In genomic region chr12:104470521-104470920, GRCh38 we compare ENCODE assay signal across 22 cellular contexts. TPM values are rescaled to one million over a fixed set of nuclear protein-coding genes. Genes with fewer than 3 reads are reported as not detected.
DNase-seq lines count a peak whose midpoint lies in the region; ATAC-seq and TF ChIP-seq lines count a peak whose summit lies in the region.
"Had no signal": no experiment of that assay in that cellular context is flagged by ENCODE, and none has a peak within 500 bp of the region (broad histone marks: within the 10 kb centered on the region; RNA-seq: fewer than 3 reads in every experiment).

No MANE protein-coding gene starts in this region.

- intact Hi-C loops in activated CD4-positive, alpha-beta memory T cell treated with anti-CD3 and anti-CD28 coated beads for 36 hours (cut with micrococcal nuclease): no loop called here
- intact Hi-C loops in CD8-positive, alpha-beta T cell (cut with DNase I, micrococcal nuclease): no loop called here
- intact Hi-C loops in natural killer cell (cut with micrococcal nuclease) (no loop called here), mucosa of descending colon (cut with DNase I, micrococcal nuclease) (no loop called here)

- no peaks in the 10 kb centered on the region for H3K27me3 Mint-ChIP-seq in activated CD4-positive, alpha-beta memory T cell treated with anti-CD3 and anti-CD28 coated beads, Interleukin-2, amount 10 ng/mL, durations not matched to agents 7 days and 5 days
- H3K27me3 Mint-ChIP-seq in activated CD4-positive, alpha-beta memory T cell treated with anti-CD3 and anti-CD28 coated beads for 36 hours: no peaks in the 10 kb centered on the region
- H3K27me3 Mint-ChIP-seq in CD8-positive, alpha-beta T cell (ENCODE audit: low read depth): no peaks in the 10 kb centered on the region
- H3K27me3 Mint-ChIP-seq in T-cell (no peaks in the 10 kb centered on the region), natural killer cell (ENCODE audit: low read depth in 2 of 2) (no peaks in the 10 kb centered on the region)

- TF ChIP-seq CTCF in CD8-positive, alpha-beta T cell (IDR thresholded peaks at IDR 0.05): no peak
- TF ChIP-seq CTCF in natural killer cell (IDR thresholded peaks at IDR 0.05): no peak
- TF ChIP-seq CTCF in mucosa of descending colon (IDR thresholded peaks at IDR 0.05): no peak

- no peaks in the 10 kb centered on the region for H3K9me3 ChIP-seq in CD8-positive, alpha-beta T cell (ENCODE audit: low read length)
- H3K9me3 ChIP-seq in mucosa of descending colon: no peaks in the 10 kb centered on the region

- POLR2A ChIA-PET in activated CD4-positive, alpha-beta memory T cell treated with anti-CD3 and anti-CD28 coated beads, Interleukin-2, amount 10 ng/mL, durations not matched to agents 7 days and 5 days (lab: Charles Lee): interaction anchor here (1.1 to 7.5 kb wide), 2 partner anchors 11 to 31 kb away, joined by 3 to 106 read pairs; partner anchors contain the start of gene CHST11
- POLR2A ChIA-PET in activated CD4-positive, alpha-beta memory T cell treated with anti-CD3 and anti-CD28 coated beads for 36 hours (lab: Charles Lee): no interaction called here
- POLR2A ChIA-PET in CD8-positive, alpha-beta T cell (lab: Charles Lee): no interaction called here
- POLR2A ChIA-PET in T-cell (lab: Charles Lee): no interaction called here

- peaks cover 17% of the 10 kb centered on the region for H3K9me3 Mint-ChIP-seq in activated CD4-positive, alpha-beta memory T cell treated with anti-CD3 and anti-CD28 coated beads, Interleukin-2, amount 10 ng/mL, durations not matched to agents 7 days and 5 days
- H3K9me3 Mint-ChIP-seq in activated CD4-positive, alpha-beta memory T cell treated with anti-CD3 and anti-CD28 coated beads for 36 hours: peaks cover 15% of the 10 kb centered on the region
- H3K9me3 Mint-ChIP-seq in CD8-positive, alpha-beta T cell: no peaks in the 10 kb centered on the region
- H3K9me3 Mint-ChIP-seq in T-cell (peaks cover 0 to 6% (median 0%) of the 10 kb centered on the region in 3 donors), natural killer cell (no peaks in the 10 kb centered on the region)

- no peak overlapping the region for H3K4me3 ChIP-seq in CD8-positive, alpha-beta T cell (ENCODE audit: low read depth, low read length)
- no peak overlapping the region for H3K4me3 ChIP-seq in mucosa of descending colon

- no peak overlapping the region for H3K4me3 Mint-ChIP-seq in activated CD4-positive, alpha-beta memory T cell treated with anti-CD3 and anti-CD28 coated beads, Interleukin-2, amount 10 ng/mL, durations not matched to agents 7 days and 5 days
- H3K4me3 Mint-ChIP-seq in activated CD4-positive, alpha-beta memory T cell treated with anti-CD3 and anti-CD28 coated beads for 36 hours: no peak overlapping the region
- no peak overlapping the region for H3K4me3 Mint-ChIP-seq in CD8-positive, alpha-beta T cell
- H3K4me3 Mint-ChIP-seq in T-cell (no peak overlapping the region), natural killer cell (no peak overlapping the region)

- H3K27ac ChIP-seq in CD8-positive, alpha-beta T cell (ENCODE audit: low read depth, low read length): no peak overlapping the region
- H3K27ac ChIP-seq: 22Rv1 had no signal

- CTCF ChIA-PET in activated CD4-positive, alpha-beta memory T cell treated with anti-CD3 and anti-CD28 coated beads, Interleukin-2, amount 10 ng/mL, durations not matched to agents 7 days and 5 days (lab: Charles Lee): interaction anchor here (5.1 kb wide), 1 partner anchor 12 kb away, joined by 29 read pairs; the partner anchor contains the start of gene CHST11
- CTCF ChIA-PET in activated CD4-positive, alpha-beta memory T cell treated with anti-CD3 and anti-CD28 coated beads for 36 hours (lab: Charles Lee): interaction anchor here (1.3 kb wide), 1 partner anchor 19 kb away, joined by 3 read pairs; no protein-coding TSS in a partner anchor
- CTCF ChIA-PET in CD8-positive, alpha-beta T cell (lab: Charles Lee): no interaction called here
- CTCF ChIA-PET in T-cell (lab: Charles Lee): interaction anchor here in 1 of 2 donors (1.7 kb wide), 1 partner anchor 11 kb away, joined by 4 read pairs; no protein-coding TSS in a partner anchor

- H3K4me1 Mint-ChIP-seq in activated CD4-positive, alpha-beta memory T cell treated with anti-CD3 and anti-CD28 coated beads, Interleukin-2, amount 10 ng/mL, durations not matched to agents 7 days and 5 days: peaks cover 91% of the 10 kb centered on the region
- H3K4me1 Mint-ChIP-seq in activated CD4-positive, alpha-beta memory T cell treated with anti-CD3 and anti-CD28 coated beads for 36 hours (ENCODE audit: low read depth): peaks cover 83% of the 10 kb centered on the region
- peaks cover 95% of the 10 kb centered on the region for H3K4me1 Mint-ChIP-seq in CD8-positive, alpha-beta T cell (ENCODE audit: low read depth)
- H3K4me1 Mint-ChIP-seq in T-cell: peaks cover 79 to 92% (median 91%) of the 10 kb centered on the region in 3 donors
- peaks cover 86 to 88% of the 10 kb centered on the region in 2 donors for H3K4me1 Mint-ChIP-seq in natural killer cell

- H3K36me3 Mint-ChIP-seq in activated CD4-positive, alpha-beta memory T cell treated with anti-CD3 and anti-CD28 coated beads, Interleukin-2, amount 10 ng/mL, durations not matched to agents 7 days and 5 days (ENCODE audit: low read depth): peaks cover 61% of the 10 kb centered on the region
- H3K36me3 Mint-ChIP-seq in activated CD4-positive, alpha-beta memory T cell treated with anti-CD3 and anti-CD28 coated beads for 36 hours: peaks cover 18% of the 10 kb centered on the region
- peaks cover 6% of the 10 kb centered on the region for H3K36me3 Mint-ChIP-seq in CD8-positive, alpha-beta T cell
- H3K36me3 Mint-ChIP-seq in T-cell: peaks cover 25% of the 10 kb centered on the region
- H3K36me3 Mint-ChIP-seq in natural killer cell: no peaks in the 10 kb centered on the region

- H3K4me1 ChIP-seq in CD8-positive, alpha-beta T cell (ENCODE audit: insufficient read depth, low read length): peaks cover 73% of the 10 kb centered on the region
- no peaks in the 10 kb centered on the region for H3K4me1 ChIP-seq in mucosa of descending colon (ENCODE audit: low read depth)

- no peak for DNase-seq in activated CD4-positive, alpha-beta memory T cell treated with anti-CD3 and anti-CD28 coated beads, Interleukin-2, amount 10 ng/mL, durations not matched to agents 7 days and 5 days
- DNase-seq in activated CD4-positive, alpha-beta memory T cell treated with anti-CD3 and anti-CD28 coated beads for 36 hours: no peak
- DNase-seq in CD8-positive, alpha-beta T cell: no peak
- DNase-seq in T-cell: no peak
- DNase-seq in natural killer cell: no peak
- no peak for DNase-seq in NK-92 treated with Interleukin-12 subunit alpha and Interleukin-12 subunit beta, amount 100 ng/mL, for 24 hours (lab: John Stamatoyannopoulos, UW)
- DNase-seq in mucosa of descending colon: no peak
- DNase-seq: AML-193, GDM1, GOT3, KG1, NCI-H1417, NCI-H187, NCI-H226, NCI-H524, NCI-H82, PC-3, RPMI8226, SIG-M5 had no signal

- no peaks in the 10 kb centered on the region for H3K27me3 ChIP-seq in CD8-positive, alpha-beta T cell (ENCODE audit: insufficient read depth, low read length)

- H3K36me3 ChIP-seq in CD8-positive, alpha-beta T cell (ENCODE audit: insufficient read depth, low read length): no peaks in the 10 kb centered on the region
- no peaks in the 10 kb centered on the region for H3K36me3 ChIP-seq in mucosa of descending colon (ENCODE audit: low read depth)

- ATAC-seq in CD8-positive, alpha-beta T cell: no peak
- ATAC-seq in T-cell (replicated peaks in 1 of 4) (no peak), natural killer cell (no peak), GM21515 (IDR thresholded peaks at IDR 0.05; ENCODE audit: unreplicated experiment) (no peak), mucosa of descending colon (no peak)
- ATAC-seq: PC-3, SK-N-SH treated with all-trans-retinoic acid at 6 μM for 48 hours had no signal

- peak overlapping the region; percentile 8 for H3K27ac Mint-ChIP-seq in activated CD4-positive, alpha-beta memory T cell treated with anti-CD3 and anti-CD28 coated beads, Interleukin-2, amount 10 ng/mL, durations not matched to agents 7 days and 5 days
- no peak overlapping the region for H3K27ac Mint-ChIP-seq in activated CD4-positive, alpha-beta memory T cell treated with anti-CD3 and anti-CD28 coated beads for 36 hours
- peak overlapping the region; percentile 2 for H3K27ac Mint-ChIP-seq in CD8-positive, alpha-beta T cell
- H3K27ac Mint-ChIP-seq in T-cell (peak overlapping the region; percentile 10 to 79), natural killer cell (peak overlapping the region; percentile 91 to 93)

RNA-seq across cellular contexts. Expression of gene CHST11, which starts 13.8 kb away (rescaled TPM):
- 100 to 1,000 TPM; 124 to 125 TPM for total RNA-seq in activated CD4-positive, alpha-beta memory T cell treated with anti-CD3 and anti-CD28 coated beads, Interleukin-2, amount 10 ng/mL, durations not matched to agents 7 days and 5 days
- 10 to 100 TPM; 58.3 to 59.0 TPM for total RNA-seq in activated CD4-positive, alpha-beta memory T cell treated with anti-CD3 and anti-CD28 coated beads for 36 hours
- 10 to 100 TPM; 29.1 to 35.5 TPM for total RNA-seq in CD8-positive, alpha-beta T cell
- total RNA-seq in T-cell: 10 to 100 TPM; 49.8 to 78.3 (median 63.7) TPM
- total RNA-seq in natural killer cell: 100 to 1,000 TPM in 1 of 3 donors, 10 to 100 TPM in 2; 85.3 to 118 (median 96.1) TPM
- 10 to 100 TPM in 1 of 3 donors, 1 to 10 TPM in 2; 3.3 to 15.2 (median 6.6) TPM for total RNA-seq in mucosa of descending colon
